1 cellular context compared by ENCODE assay signal in the genomic region with DNA sequence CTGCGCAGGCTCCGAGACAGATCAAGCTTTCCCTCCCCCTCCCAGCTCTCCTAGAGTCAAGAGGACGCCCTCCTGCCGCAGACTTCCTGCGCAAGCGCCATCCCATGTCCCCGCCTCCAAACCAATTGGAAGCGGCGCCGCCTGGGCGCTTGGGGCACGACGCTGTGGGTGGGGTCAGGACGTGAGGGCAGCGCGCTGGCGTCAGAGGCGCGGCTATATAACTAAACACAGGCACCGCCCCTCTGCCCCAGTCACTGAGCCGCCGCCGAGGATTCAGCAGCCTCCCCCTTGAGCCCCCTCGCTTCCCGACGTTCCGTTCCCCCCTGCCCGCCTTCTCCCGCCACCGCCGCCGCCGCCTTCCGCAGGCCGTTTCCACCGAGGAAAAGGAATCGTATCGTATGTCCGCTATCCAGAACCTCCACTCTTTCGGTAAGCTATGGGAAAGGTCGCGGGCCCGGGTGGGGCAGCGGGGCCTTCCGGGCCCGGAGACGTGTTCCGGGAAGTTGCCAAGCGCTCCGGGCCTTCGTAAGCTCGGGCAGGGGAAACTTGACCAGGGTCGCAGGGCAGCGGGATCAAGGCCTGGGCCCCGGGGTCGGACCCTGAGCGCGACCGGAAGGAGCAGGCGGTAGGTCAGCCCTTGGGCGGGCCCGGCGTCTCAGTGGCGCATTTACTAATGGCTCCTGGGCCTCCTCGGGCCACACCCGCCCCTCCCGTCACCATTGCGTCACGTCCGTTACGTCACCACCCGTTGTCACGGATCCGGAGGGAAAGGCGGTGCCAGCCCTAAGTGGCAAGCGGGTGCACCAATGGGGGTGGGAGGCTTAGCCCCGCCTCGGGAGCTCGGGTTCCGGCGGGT.
TF ChIP-seq lines count a peak whose summit lies in the region.

Gene EIF1 (plus strand): TSS at position 245 of the 856 bp plus-strand sequence. CDS start 154 bp downstream, at position 399.

TF ChIP-seq in A549, 52 proteins besides CTCF, POLR2A, EP300 and RAD21 (continued from another document):
- TF ChIP-seq, protein P1, sequence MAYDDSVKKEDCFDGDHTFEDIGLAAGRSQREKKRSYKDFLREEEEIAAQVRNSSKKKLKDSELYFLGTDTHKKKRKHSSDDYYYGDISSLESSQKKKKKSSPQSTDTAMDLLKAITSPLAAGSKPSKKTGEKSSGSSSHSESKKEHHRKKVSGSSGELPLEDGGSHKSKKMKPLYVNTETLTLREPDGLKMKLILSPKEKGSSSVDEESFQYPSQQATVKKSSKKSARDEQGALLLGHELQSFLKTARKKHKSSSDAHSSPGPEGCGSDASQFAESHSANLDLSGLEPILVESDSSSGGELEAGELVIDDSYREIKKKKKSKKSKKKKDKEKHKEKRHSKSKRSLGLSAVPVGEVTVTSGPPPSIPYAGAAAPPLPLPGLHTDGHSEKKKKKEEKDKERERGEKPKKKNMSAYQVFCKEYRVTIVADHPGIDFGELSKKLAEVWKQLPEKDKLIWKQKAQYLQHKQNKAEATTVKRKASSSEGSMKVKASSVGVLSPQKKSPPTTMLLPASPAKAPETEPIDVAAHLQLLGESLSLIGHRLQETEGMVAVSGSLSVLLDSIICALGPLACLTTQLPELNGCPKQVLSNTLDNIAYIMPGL (CRISPR knock-in tag; IDR thresholded peaks at IDR 0.05; ENCODE audit: borderline replicate concordance), result peak; percentile 95; the same call in 1 of the 2 replicates
- TF ChIP-seq JUNB (IDR thresholded peaks at IDR 0.05), result no peak
- no peak for TF ChIP-seq MAFK (IDR thresholded peaks at IDR 0.05; ENCODE audit: partially characterized antibody)
- TF ChIP-seq CHD4 (IDR thresholded peaks at IDR 0.05; ENCODE audit: borderline replicate concordance), result no peak
- TF ChIP-seq EHF (CRISPR knock-in tag; IDR thresholded peaks at IDR 0.05), result peak; percentile 68; the same call in 1 of the 2 replicates
- TF ChIP-seq ESRRA (IDR thresholded peaks at IDR 0.05; ENCODE audit: borderline replicate concordance, low read length), result no peak
- peak; percentile 52; the same call in 1 of the 2 replicates for TF ChIP-seq FOXS1 (CRISPR knock-in tag; IDR thresholded peaks at IDR 0.05)
- peak; percentile 75; the same call in 1 of the 2 replicates for TF ChIP-seq MYC (IDR thresholded peaks at IDR 0.05; ENCODE audit: borderline replicate concordance, low read length)
- TF ChIP-seq, protein P2, sequence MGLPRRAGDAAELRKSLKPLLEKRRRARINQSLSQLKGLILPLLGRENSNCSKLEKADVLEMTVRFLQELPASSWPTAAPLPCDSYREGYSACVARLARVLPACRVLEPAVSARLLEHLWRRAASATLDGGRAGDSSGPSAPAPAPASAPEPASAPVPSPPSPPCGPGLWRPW (IDR thresholded peaks at IDR 0.05), result no peak
- peak; percentile 98 for TF ChIP-seq TP53 (CRISPR knock-in tag; IDR thresholded peaks at IDR 0.05)
- TF ChIP-seq POLR2AphosphoS2 (conservative IDR thresholded peaks at IDR 0.05; ENCODE audit: low read length), result peak; percentile 99
- TF ChIP-seq ATOH8 (CRISPR knock-in tag; IDR thresholded peaks at IDR 0.05; ENCODE audit: low read depth), result peak; percentile 32; the same call in 1 of the 2 replicates
- peak; percentile 74; the same call in 1 of the 2 replicates for TF ChIP-seq HEYL (CRISPR knock-in tag; IDR thresholded peaks at IDR 0.05)
- TF ChIP-seq, protein P3, sequence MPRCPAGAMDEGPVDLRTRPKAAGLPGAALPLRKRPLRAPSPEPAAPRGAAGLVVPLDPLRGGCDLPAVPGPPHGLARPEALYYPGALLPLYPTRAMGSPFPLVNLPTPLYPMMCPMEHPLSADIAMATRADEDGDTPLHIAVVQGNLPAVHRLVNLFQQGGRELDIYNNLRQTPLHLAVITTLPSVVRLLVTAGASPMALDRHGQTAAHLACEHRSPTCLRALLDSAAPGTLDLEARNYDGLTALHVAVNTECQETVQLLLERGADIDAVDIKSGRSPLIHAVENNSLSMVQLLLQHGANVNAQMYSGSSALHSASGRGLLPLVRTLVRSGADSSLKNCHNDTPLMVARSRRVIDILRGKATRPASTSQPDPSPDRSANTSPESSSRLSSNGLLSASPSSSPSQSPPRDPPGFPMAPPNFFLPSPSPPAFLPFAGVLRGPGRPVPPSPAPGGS (IDR thresholded peaks at IDR 0.05), result peak; percentile 99
- TF ChIP-seq NR3C1 (IDR thresholded peaks at IDR 0.05), result no peak
- TF ChIP-seq, protein P4, sequence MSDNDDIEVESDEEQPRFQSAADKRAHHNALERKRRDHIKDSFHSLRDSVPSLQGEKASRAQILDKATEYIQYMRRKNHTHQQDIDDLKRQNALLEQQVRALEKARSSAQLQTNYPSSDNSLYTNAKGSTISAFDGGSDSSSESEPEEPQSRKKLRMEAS (IDR thresholded peaks at IDR 0.05), result no peak
- TF ChIP-seq NFE2L2 (conservative IDR thresholded peaks at IDR 0.05; ENCODE audit: low read length), result 0 out of 2 replicates have a peak, but pooled peaks have one; percentile 6
- TF ChIP-seq ZFP36 (IDR thresholded peaks at IDR 0.05; ENCODE audit: borderline replicate concordance, partially characterized antibody), result no peak
- TF ChIP-seq CBX2 (IDR thresholded peaks at IDR 0.05; ENCODE audit: borderline replicate concordance, low read depth), result no peak
- no peak for TF ChIP-seq ELK1 (IDR thresholded peaks at IDR 0.05; ENCODE audit: low read depth, low read length)
- TF ChIP-seq RNF2 (IDR thresholded peaks at IDR 0.05; ENCODE audit: borderline replicate concordance, low read depth), result no peak
- peak; percentile 100 for TF ChIP-seq PHF8 (IDR thresholded peaks at IDR 0.05; ENCODE audit: borderline replicate concordance, low read depth)
- TF ChIP-seq ZSCAN20 (CRISPR knock-in tag; IDR thresholded peaks at IDR 0.05), result no peak
- no peak; the same call in 1 of the 2 replicates for TF ChIP-seq HOXB13 (CRISPR knock-in tag; IDR thresholded peaks at IDR 0.05; ENCODE audit: low read depth)
- peak; percentile 91 for TF ChIP-seq HOXA7 (CRISPR knock-in tag; IDR thresholded peaks at IDR 0.05)
- TF ChIP-seq RCOR1 (IDR thresholded peaks at IDR 0.05; ENCODE audit: low read depth, low read length), result no peak
- no peak for TF ChIP-seq HDAC2 (IDR thresholded peaks at IDR 0.05)
- TF ChIP-seq KDM5A (IDR thresholded peaks at IDR 0.05), result no peak
- no peak for TF ChIP-seq BHLHE40 (IDR thresholded peaks at IDR 0.05; ENCODE audit: low read depth, low read length)
- TF ChIP-seq, protein P5, sequence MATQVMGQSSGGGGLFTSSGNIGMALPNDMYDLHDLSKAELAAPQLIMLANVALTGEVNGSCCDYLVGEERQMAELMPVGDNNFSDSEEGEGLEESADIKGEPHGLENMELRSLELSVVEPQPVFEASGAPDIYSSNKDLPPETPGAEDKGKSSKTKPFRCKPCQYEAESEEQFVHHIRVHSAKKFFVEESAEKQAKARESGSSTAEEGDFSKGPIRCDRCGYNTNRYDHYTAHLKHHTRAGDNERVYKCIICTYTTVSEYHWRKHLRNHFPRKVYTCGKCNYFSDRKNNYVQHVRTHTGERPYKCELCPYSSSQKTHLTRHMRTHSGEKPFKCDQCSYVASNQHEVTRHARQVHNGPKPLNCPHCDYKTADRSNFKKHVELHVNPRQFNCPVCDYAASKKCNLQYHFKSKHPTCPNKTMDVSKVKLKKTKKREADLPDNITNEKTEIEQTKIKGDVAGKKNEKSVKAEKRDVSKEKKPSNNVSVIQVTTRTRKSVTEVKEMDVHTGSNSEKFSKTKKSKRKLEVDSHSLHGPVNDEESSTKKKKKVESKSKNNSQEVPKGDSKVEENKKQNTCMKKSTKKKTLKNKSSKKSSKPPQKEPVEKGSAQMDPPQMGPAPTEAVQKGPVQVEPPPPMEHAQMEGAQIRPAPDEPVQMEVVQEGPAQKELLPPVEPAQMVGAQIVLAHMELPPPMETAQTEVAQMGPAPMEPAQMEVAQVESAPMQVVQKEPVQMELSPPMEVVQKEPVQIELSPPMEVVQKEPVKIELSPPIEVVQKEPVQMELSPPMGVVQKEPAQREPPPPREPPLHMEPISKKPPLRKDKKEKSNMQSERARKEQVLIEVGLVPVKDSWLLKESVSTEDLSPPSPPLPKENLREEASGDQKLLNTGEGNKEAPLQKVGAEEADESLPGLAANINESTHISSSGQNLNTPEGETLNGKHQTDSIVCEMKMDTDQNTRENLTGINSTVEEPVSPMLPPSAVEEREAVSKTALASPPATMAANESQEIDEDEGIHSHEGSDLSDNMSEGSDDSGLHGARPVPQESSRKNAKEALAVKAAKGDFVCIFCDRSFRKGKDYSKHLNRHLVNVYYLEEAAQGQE (IDR thresholded peaks at IDR 0.05), result peak; percentile 67
- no peak for TF ChIP-seq FOSL2 (IDR thresholded peaks at IDR 0.05)
- peak; percentile 80 for TF ChIP-seq FOSL2 (CRISPR knock-in tag; IDR thresholded peaks at IDR 0.05)
- 0 out of 2 replicates have a peak, but pooled peaks have one; percentile 51 for TF ChIP-seq E2F6 (IDR thresholded peaks at IDR 0.05; ENCODE audit: borderline replicate concordance, low read depth)
- TF ChIP-seq, protein P6, sequence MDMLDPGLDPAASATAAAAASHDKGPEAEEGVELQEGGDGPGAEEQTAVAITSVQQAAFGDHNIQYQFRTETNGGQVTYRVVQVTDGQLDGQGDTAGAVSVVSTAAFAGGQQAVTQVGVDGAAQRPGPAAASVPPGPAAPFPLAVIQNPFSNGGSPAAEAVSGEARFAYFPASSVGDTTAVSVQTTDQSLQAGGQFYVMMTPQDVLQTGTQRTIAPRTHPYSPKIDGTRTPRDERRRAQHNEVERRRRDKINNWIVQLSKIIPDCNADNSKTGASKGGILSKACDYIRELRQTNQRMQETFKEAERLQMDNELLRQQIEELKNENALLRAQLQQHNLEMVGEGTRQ (IDR thresholded peaks at IDR 0.05), result no peak
- TF ChIP-seq FOSB (CRISPR knock-in tag; IDR thresholded peaks at IDR 0.05), result peak; percentile 81
- TF ChIP-seq ZNF302 (CRISPR knock-in tag; IDR thresholded peaks at IDR 0.05), result no peak
